ENCODE assay signal across 15 cellular contexts in genomic region chr16:11315499-11315898, GRCh38. TPM values are rescaled to one million over a fixed set of nuclear protein-coding genes. Genes with fewer than 3 reads are reported as not detected.
DNase-seq lines count a peak whose midpoint lies in the region; ATAC-seq, FAIRE-seq and TF ChIP-seq lines count a peak whose summit lies in the region.
"Had no signal": no experiment of that assay in that cellular context is flagged by ENCODE, and none has a peak within 500 bp of the region (broad histone marks: within the 10 kb centered on the region; RNA-seq: fewer than 3 reads in every experiment).

No MANE protein-coding gene starts in this region.

- H2BK120ac ChIP-seq in H1 (replicated peaks; ENCODE audit: low read depth, low read length): peak overlapping the region; percentile 58

- TF ChIP-seq CTCF in H1 (IDR thresholded peaks at IDR 0.05; ENCODE audit: control extremely low read depth in 1 of 3, insufficient read depth in 1 of 3, low read depth in 1 of 3, low read length in 3 of 3) (peak; percentile 29 to 55 (median 41)), nephron progenitor cell (IDR thresholded peaks at IDR 0.05) (peak; percentile 17)

- no peak overlapping the region for H3K4me3 Mint-ChIP-seq in nephron progenitor cell
- H3K4me3 Mint-ChIP-seq in natural killer cell treated with Interleukin-12 subunit alpha and Interleukin-12 subunit beta and Interleukin-15 and Interleukin-18, amount 100 ng/mL, for 72 hours: no peak overlapping the region
- H3K4me3 Mint-ChIP-seq: activated naive CD4-positive, alpha-beta T cell treated with anti-CD3 and anti-CD28 coated beads, Interleukin-2, amount 10 ng/mL, durations not matched to agents 7 days and 5 days had no signal

- TF ChIP-seq POLR2A in H1 (IDR thresholded peaks at IDR 0.05; ENCODE audit: control extremely low read depth in 1 of 2, low read depth in 2 of 2, low read length in 2 of 2): no peak; a peak in 1 of 3 replicates

- H2BK5ac ChIP-seq in H1 (ENCODE audit: low read depth, low read length): peak overlapping the region; percentile 100

- in situ Hi-C loops in KBM-7 (cut with MboI; ENCODE audit: low pct_unique_long_range_greater_than_20kb, low sequenced_read_pairs): no loop called here

- H4K91ac ChIP-seq in H1 (replicated peaks; ENCODE audit: insufficient read length, low read length): peak overlapping the region; percentile 100

- peak in 1 of 2 experiments; percentile 91; a peak in 2 of 3 replicates for TF ChIP-seq EP300 in H1 (IDR thresholded peaks at IDR 0.05; ENCODE audit: borderline replicate concordance in 1 of 2, low read depth in 2 of 2, low read length in 2 of 2)

- peaks cover 28% of the 10 kb centered on the region for H3K4me1 Mint-ChIP-seq in nephron progenitor cell
- peaks cover 6 to 28% of the 10 kb centered on the region in 2 donors for H3K4me1 Mint-ChIP-seq in natural killer cell treated with Interleukin-12 subunit alpha and Interleukin-12 subunit beta and Interleukin-15 and Interleukin-18, amount 100 ng/mL, for 72 hours (ENCODE audit: low read depth in 2 of 2)

- peak overlapping the region; percentile 37 to 81 (median 70); a peak in 19 of 22 replicates for H3K4me2 ChIP-seq in BLaER1 treated with 17β-estradiol and CSF1 and Interleukin-3, amounts not matched to agents 10 nM and 100 nM
- peak overlapping the region; percentile 68 to 82 for H3K4me2 ChIP-seq in H1 (ENCODE audit: insufficient read depth in 1 of 2, low read depth in 2 of 2, low read length in 2 of 2)
- H3K4me2 ChIP-seq: SK-N-SH had no signal

- no peak overlapping the region for H3K56ac ChIP-seq in H1 (replicated peaks; ENCODE audit: insufficient read length, low read depth, low read length)

- no peaks in the 10 kb centered on the region for H3K36me3 ChIP-seq in BLaER1 treated with 17β-estradiol and CSF1 and Interleukin-3, amounts not matched to agents 10 nM and 100 nM
- no peaks in the 10 kb centered on the region for H3K36me3 ChIP-seq in H1 (ENCODE audit: control insufficient read depth in 2 of 4, insufficient read depth in 4 of 4, low read length in 3 of 4)
- H3K36me3 ChIP-seq: pancreas, upper lobe of right lung had no signal

- peaks cover 17% of the 10 kb centered on the region for H3K27me3 Mint-ChIP-seq in nephron progenitor cell (ENCODE audit: low read depth, poor library complexity)
- H3K27me3 Mint-ChIP-seq in natural killer cell treated with Interleukin-12 subunit alpha and Interleukin-12 subunit beta and Interleukin-15 and Interleukin-18, amount 100 ng/mL, for 72 hours: peaks cover 8 to 11% of the 10 kb centered on the region in 2 donors
- H3K27me3 Mint-ChIP-seq: activated naive CD4-positive, alpha-beta T cell treated with anti-CD3 and anti-CD28 coated beads, Interleukin-2, amount 10 ng/mL, durations not matched to agents 7 days and 5 days had no signal

- H3K79me1 ChIP-seq in H1 (ENCODE audit: low read depth, low read length): no peaks in the 10 kb centered on the region

- peak; percentile 46 for DNase-seq in KBM-7
- peak; percentile 85 to 99 for DNase-seq in H1 (ENCODE audit: low read depth in 1 of 2, low spot score in 2 of 2)
- DNase-seq in nephron progenitor cell: peak; percentile 61
- no peak for DNase-seq in natural killer cell treated with Interleukin-12 subunit alpha and Interleukin-12 subunit beta and Interleukin-15 and Interleukin-18, amount 100 ng/mL, for 72 hours (ENCODE audit: low spot score)
- no peak for DNase-seq in stimulated activated naive CD8-positive, alpha-beta T cell treated with anti-CD3 and anti-CD28 coated beads, Interleukin-15, Interleukin-2, amounts not matched to agents 100 U/mL and 50 U/mL, for 24 hours
- no peak for DNase-seq in NCI-H748 treated with DMSO at 0.1 percent for 48 hours (lab: John Stamatoyannopoulos, UW)
- DNase-seq: activated CD4-positive, alpha-beta T cell treated with anti-CD3 and anti-CD28 coated beads, Interleukin-2, amount 50 U/mL, for 48 hours; activated naive CD4-positive, alpha-beta T cell treated with anti-CD3 and anti-CD28 coated beads, Interleukin-2, amount 10 ng/mL, durations not matched to agents 7 days and 5 days; NCI-H2171 treated with DMSO at 0.1 percent for 48 hours; pancreas; SK-N-SH; upper lobe of right lung had no signal

- H4K20me1 ChIP-seq in BLaER1 treated with 17β-estradiol and CSF1 and Interleukin-3, amounts not matched to agents 10 nM and 100 nM: no peaks in the 10 kb centered on the region
- no peaks in the 10 kb centered on the region for H4K20me1 ChIP-seq in H1 (replicated peaks in 1 of 2; ENCODE audit: control insufficient read depth in 1 of 2, insufficient read depth in 2 of 2, low read length in 2 of 2)

- H3K27me3 ChIP-seq in BLaER1 treated with 17β-estradiol and CSF1 and Interleukin-3, amounts not matched to agents 10 nM and 100 nM: 0 out of 22 replicates have a peak, but pooled peaks cover 0 to 12% (median 0%) of the 10 kb centered on the region in 11 experiments
- no peaks in the 10 kb centered on the region for H3K27me3 ChIP-seq in H1 (replicated peaks in 1 of 4; ENCODE audit: control insufficient read depth in 3 of 4, extremely low read depth in 1 of 4, insufficient read depth in 3 of 4, low read length in 3 of 4)
- H3K27me3 ChIP-seq: pancreas, upper lobe of right lung had no signal

- no peaks in the 10 kb centered on the region for H3K9me3 Mint-ChIP-seq in nephron progenitor cell
- H3K9me3 Mint-ChIP-seq in natural killer cell treated with Interleukin-12 subunit alpha and Interleukin-12 subunit beta and Interleukin-15 and Interleukin-18, amount 100 ng/mL, for 72 hours: no peaks in the 10 kb centered on the region
- H3K9me3 Mint-ChIP-seq: activated naive CD4-positive, alpha-beta T cell treated with anti-CD3 and anti-CD28 coated beads, Interleukin-2, amount 10 ng/mL, durations not matched to agents 7 days and 5 days had no signal

- no peak overlapping the region for H4K5ac ChIP-seq in H1 (ENCODE audit: insufficient read length, low read depth, low read length)

- H3K36me3 Mint-ChIP-seq in nephron progenitor cell (ENCODE audit: low read depth): no peaks in the 10 kb centered on the region
- H3K36me3 Mint-ChIP-seq in natural killer cell treated with Interleukin-12 subunit alpha and Interleukin-12 subunit beta and Interleukin-15 and Interleukin-18, amount 100 ng/mL, for 72 hours: no peaks in the 10 kb centered on the region

- peak overlapping the region in 4 of 11 experiments; percentile 10 to 57 (median 20); a peak in 2 of 22 replicates for H3K9ac ChIP-seq in BLaER1 treated with 17β-estradiol and CSF1 and Interleukin-3, amounts not matched to agents 10 nM and 100 nM
- H3K9ac ChIP-seq in H1 (replicated peaks in 1 of 4; ENCODE audit: extremely low read depth in 1 of 4, low read depth in 3 of 4, low read length in 3 of 4): peak overlapping the region in 1 of 4 experiments; percentile 56; a peak in 3 of 7 replicates
- H3K9ac ChIP-seq: SK-N-SH had no signal

- peak; percentile 55 for FAIRE-seq in H1 (lab: Jason Lieb, UNC)
- FAIRE-seq: pancreas had no signal

- H4K8ac ChIP-seq in H1 (ENCODE audit: extremely low read depth, insufficient read depth, low read length): peak overlapping the region; percentile 47

- peak overlapping the region; percentile 100; the same call in 1 of the 2 replicates for H2BK20ac ChIP-seq in H1 (ENCODE audit: low read length)

- no peak overlapping the region for H3K14ac ChIP-seq in H1 (ENCODE audit: insufficient read length)

- 0 out of 2 replicates have a peak overlapping the region, but pooled peaks have one; percentile 100 for H2BK12ac ChIP-seq in H1 (ENCODE audit: low read depth, low read length)

- no peak overlapping the region for H2AFZ ChIP-seq in H1 (ENCODE audit: low read length)

- CTCF ChIA-PET in H1 (lab: Charles Lee; ENCODE audit: partially characterized antibody): interaction anchor here (0.5 to 3.2 kb wide), 11 partner anchors 11 to 401 kb away, joined by 3 to 12 read pairs (median 3); no protein-coding TSS in a partner anchor

- ATAC-seq in natural killer cell treated with Interleukin-12 subunit alpha and Interleukin-12 subunit beta and Interleukin-15 and Interleukin-18, amount 100 ng/mL, for 72 hours: no peak
- ATAC-seq in stimulated activated naive CD8-positive, alpha-beta T cell treated with anti-CD3 and anti-CD28 coated beads, Interleukin-15, Interleukin-2, amounts not matched to agents 100 U/mL and 50 U/mL, for 24 hours: no peak
- ATAC-seq in GM21515 (IDR thresholded peaks at IDR 0.05; ENCODE audit: unreplicated experiment): no peak
- ATAC-seq: left lobe of liver, pancreas, upper lobe of right lung had no signal

- H3K79me2 ChIP-seq in H1 (ENCODE audit: control insufficient read depth in 1 of 2, insufficient read depth in 2 of 2, low read length in 2 of 2): no peaks in the 10 kb centered on the region

- H3K9me3 ChIP-seq in BLaER1 treated with 17β-estradiol and CSF1 and Interleukin-3, amounts not matched to agents 10 nM and 100 nM (replicated peaks in 1 of 11): no peaks in the 10 kb centered on the region
- H3K9me3 ChIP-seq in H1 (ENCODE audit: insufficient read depth in 2 of 2, low read depth in 1 of 2, low read length in 1 of 2): no peaks in the 10 kb centered on the region
- H3K9me3 ChIP-seq: pancreas, SK-N-SH, upper lobe of right lung had no signal

- no peak overlapping the region for H2AK5ac ChIP-seq in H1 (ENCODE audit: low read depth, low read length)

- H3K23ac ChIP-seq in H1 (ENCODE audit: insufficient read length): no peak overlapping the region

- POLR2A ChIA-PET in H1 (lab: Charles Lee; ENCODE audit: partially characterized antibody): interaction anchor here (0.7 to 5.1 kb wide), 19 partner anchors 9 to 366 kb away, joined by 3 to 29 read pairs (median 4); partner anchors contain the start of gene SOCS1

- TF ChIP-seq RAD21 in H1 (IDR thresholded peaks at IDR 0.05 in 1 of 2, conservative IDR thresholded peaks at IDR 0.05 in 1 of 2; ENCODE audit: low read depth in 2 of 2, low read length in 2 of 2): peak; percentile 23 to 55; a peak in 3 of 4 replicates

- peak overlapping the region in 6 of 11 experiments; percentile 28 to 96 (median 92); a peak in 8 of 22 replicates for H3K27ac ChIP-seq in BLaER1 treated with 17β-estradiol and CSF1 and Interleukin-3, amounts not matched to agents 10 nM and 100 nM
- peak overlapping the region; percentile 76 for H3K27ac ChIP-seq in H1 (ENCODE audit: low read depth, low read length)
- H3K27ac ChIP-seq: pancreas, upper lobe of right lung had no signal

- peaks cover 29 to 69% (median 65%) of the 10 kb centered on the region in 10 experiments for H3K4me1 ChIP-seq in BLaER1 treated with 17β-estradiol and CSF1 and Interleukin-3, amounts not matched to agents 10 nM and 100 nM
- H3K4me1 ChIP-seq in H1 (replicated peaks in 1 of 4; ENCODE audit: control insufficient read depth in 3 of 4, insufficient read depth in 4 of 4, low read length in 3 of 4): peaks cover 23 to 36% (median 25%) of the 10 kb centered on the region in 4 experiments

- no peak overlapping the region for H3K4me3 ChIP-seq in BLaER1 treated with 17β-estradiol and CSF1 and Interleukin-3, amounts not matched to agents 10 nM and 100 nM
- peak overlapping the region in 2 of 4 experiments; percentile 29 to 48; a peak in 3 of 8 replicates for H3K4me3 ChIP-seq in H1 (ENCODE audit: extremely low read depth in 1 of 4, insufficient read depth in 2 of 4, low read depth in 3 of 4, low read length in 4 of 4)
- H3K4me3 ChIP-seq: pancreas, upper lobe of right lung had no signal

- peak overlapping the region; percentile 100; the same call in 1 of the 2 replicates for H3K18ac ChIP-seq in H1 (ENCODE audit: extremely low read depth, low read length)

- no peak overlapping the region for H3K4ac ChIP-seq in H1 (replicated peaks; ENCODE audit: insufficient read length, low read depth, low read length)

- WGBS in H1 (ENCODE audit: extremely low coverage in 1 of 2, insufficient coverage in 1 of 2, insufficient read length in 1 of 2, insufficient replicate concordance in 2 of 2, low coverage in 1 of 2, low lambda C conversion rate in 2 of 2, missing lambda C conversion rate in 1 of 2), 2 experiments: 1% methylated on average over 13 of the region's 13 CpGs; no CpG with 5 or more reads in 1 of the 2 experiments

- H2BK15ac ChIP-seq in H1 (ENCODE audit: low read length): no peak overlapping the region

- H3K27ac Mint-ChIP-seq in nephron progenitor cell: no peak overlapping the region
- no peak overlapping the region for H3K27ac Mint-ChIP-seq in natural killer cell treated with Interleukin-12 subunit alpha and Interleukin-12 subunit beta and Interleukin-15 and Interleukin-18, amount 100 ng/mL, for 72 hours
- H3K27ac Mint-ChIP-seq: activated naive CD4-positive, alpha-beta T cell treated with anti-CD3 and anti-CD28 coated beads, Interleukin-2, amount 10 ng/mL, durations not matched to agents 7 days and 5 days had no signal

- H3K23me2 ChIP-seq in H1 (ENCODE audit: low read depth, low read length): peaks cover 3% of the 10 kb centered on the region; the same call in 1 of the 2 replicates

RNA-seq across cellular contexts. Expression of gene RMI2, which starts 29.8 kb away (rescaled TPM):
- total RNA-seq in H1 (2021; fragmentation: NEBNext Ultra II Directional; extraction: Animal tissue kit (Norgen Biotek cat#: 25700)): 96.0 and 96.9 TPM in 2 replicates
- polyA plus RNA-seq in H1 (2011; rRNA removed): 47.9 and 58.2 TPM in 2 replicates
- 78.9 TPM for polyA plus RNA-seq in H1 (2011; cell fraction: cytosol; rRNA removed)
- polyA plus RNA-seq in H1 (2011; cell fraction: nucleus; rRNA removed): 19.3 TPM
- polyA plus RNA-seq in H1 (2012, experiment 1 of 2): 71.5 to 77.9 TPM (median 76.5 TPM) in 4 replicates
- 74.2 TPM for polyA plus RNA-seq in H1 (2012, experiment 2 of 2)
- 71.5 TPM for polyA plus RNA-seq in H1 (2013, experiment 1 of 2)
- polyA plus RNA-seq in H1 (2013, experiment 2 of 2): 71.5 TPM
- polyA minus RNA-seq in H1 (2011; rRNA and poly(A)+ RNA removed): 29.7 and 43.5 TPM in 2 replicates
- polyA minus RNA-seq in H1 (2011; cell fraction: cytosol; rRNA and poly(A)+ RNA removed): 27.9 TPM
- 24.2 TPM for polyA minus RNA-seq in H1 (2011; cell fraction: nucleus; rRNA and poly(A)+ RNA removed)
- total RNA-seq in natural killer cell treated with Interleukin-12 subunit alpha and Interleukin-12 subunit beta and Interleukin-15 and Interleukin-18, amount 100 ng/mL, for 72 hours: 10 to 100 TPM; 11.6 to 15.2 TPM

RNA-seq across cellular contexts. Expression of gene PRM1, which starts 34.4 kb away (rescaled TPM):
- 0.82 and 0.92 TPM in 2 replicates for total RNA-seq in H1 (2021; fragmentation: NEBNext Ultra II Directional; extraction: Animal tissue kit (Norgen Biotek cat#: 25700))
- polyA plus RNA-seq in H1 (2011; rRNA removed): 0.54 TPM in 1 of 2 replicates, not detected in the other
- polyA plus RNA-seq in H1 (2011; cell fraction: cytosol; rRNA removed): 0.65 TPM
- 0.47 TPM for polyA plus RNA-seq in H1 (2011; cell fraction: nucleus; rRNA removed)
- 0.60 to 1.1 TPM in 2 of 4 replicates, not detected in the others for polyA plus RNA-seq in H1 (2012, experiment 1 of 2)
- not detected for polyA plus RNA-seq in H1 (2012, experiment 2 of 2)
- polyA plus RNA-seq in H1 (2013, experiment 1 of 2): 1.3 TPM
- 0.68 TPM for polyA plus RNA-seq in H1 (2013, experiment 2 of 2)
- polyA minus RNA-seq in H1 (2011; rRNA and poly(A)+ RNA removed): not detected in 2 replicates
- polyA minus RNA-seq in H1 (2011; cell fraction: cytosol; rRNA and poly(A)+ RNA removed): not detected
- not detected for polyA minus RNA-seq in H1 (2011; cell fraction: nucleus; rRNA and poly(A)+ RNA removed)
- total RNA-seq in natural killer cell treated with Interleukin-12 subunit alpha and Interleukin-12 subunit beta and Interleukin-15 and Interleukin-18, amount 100 ng/mL, for 72 hours: not detected
- total RNA-seq: left lobe of liver, pancreas, upper lobe of right lung had no signal
- polyA plus RNA-seq: pancreas, SK-N-SH had no signal

RNA-seq across cellular contexts. Expression of gene PRM2, which starts 39.2 kb away (rescaled TPM):
- total RNA-seq in H1 (2021; fragmentation: NEBNext Ultra II Directional; extraction: Animal tissue kit (Norgen Biotek cat#: 25700)): not detected in 2 replicates
- not detected in 2 replicates for polyA plus RNA-seq in H1 (2011; rRNA removed)
- not detected for polyA plus RNA-seq in H1 (2011; cell fraction: cytosol; rRNA removed)
- polyA plus RNA-seq in H1 (2011; cell fraction: nucleus; rRNA removed): not detected
- not detected in 4 replicates for polyA plus RNA-seq in H1 (2012, experiment 1 of 2)
- polyA plus RNA-seq in H1 (2012, experiment 2 of 2): not detected
- not detected for polyA plus RNA-seq in H1 (2013, experiment 1 of 2)
- polyA plus RNA-seq in H1 (2013, experiment 2 of 2): not detected
- polyA minus RNA-seq in H1 (2011; rRNA and poly(A)+ RNA removed): not detected in 2 replicates
- not detected for polyA minus RNA-seq in H1 (2011; cell fraction: cytosol; rRNA and poly(A)+ RNA removed)
- not detected for polyA minus RNA-seq in H1 (2011; cell fraction: nucleus; rRNA and poly(A)+ RNA removed)
- not detected for total RNA-seq in natural killer cell treated with Interleukin-12 subunit alpha and Interleukin-12 subunit beta and Interleukin-15 and Interleukin-18, amount 100 ng/mL, for 72 hours
- total RNA-seq: left lobe of liver, pancreas, upper lobe of right lung had no signal
- polyA plus RNA-seq: pancreas, SK-N-SH had no signal

RNA-seq across cellular contexts. Expression of gene PRM3, which starts 42.1 kb away (rescaled TPM):
- total RNA-seq in H1 (2021; fragmentation: NEBNext Ultra II Directional; extraction: Animal tissue kit (Norgen Biotek cat#: 25700)): not detected in 2 replicates
- not detected in 2 replicates for polyA plus RNA-seq in H1 (2011; rRNA removed)
- not detected for polyA plus RNA-seq in H1 (2011; cell fraction: cytosol; rRNA removed)
- polyA plus RNA-seq in H1 (2011; cell fraction: nucleus; rRNA removed): not detected
- not detected in 4 replicates for polyA plus RNA-seq in H1 (2012, experiment 1 of 2)
- not detected for polyA plus RNA-seq in H1 (2012, experiment 2 of 2)
- not detected for polyA plus RNA-seq in H1 (2013, experiment 1 of 2)
- not detected for polyA plus RNA-seq in H1 (2013, experiment 2 of 2)
- polyA minus RNA-seq in H1 (2011; rRNA and poly(A)+ RNA removed): not detected in 2 replicates
- polyA minus RNA-seq in H1 (2011; cell fraction: cytosol; rRNA and poly(A)+ RNA removed): not detected
- polyA minus RNA-seq in H1 (2011; cell fraction: nucleus; rRNA and poly(A)+ RNA removed): not detected
- total RNA-seq in natural killer cell treated with Interleukin-12 subunit alpha and Interleukin-12 subunit beta and Interleukin-15 and Interleukin-18, amount 100 ng/mL, for 72 hours: not detected
- total RNA-seq: left lobe of liver, pancreas, upper lobe of right lung had no signal
- polyA plus RNA-seq: pancreas, SK-N-SH had no signal

RNA-seq across cellular contexts. Expression of gene TNP2, which starts 46.4 kb away (rescaled TPM):
- total RNA-seq in H1 (2021; fragmentation: NEBNext Ultra II Directional; extraction: Animal tissue kit (Norgen Biotek cat#: 25700)): not detected in 2 replicates
- polyA plus RNA-seq in H1 (2011; rRNA removed): not detected in 2 replicates
- not detected for polyA plus RNA-seq in H1 (2011; cell fraction: cytosol; rRNA removed)
- not detected for polyA plus RNA-seq in H1 (2011; cell fraction: nucleus; rRNA removed)
- not detected in 4 replicates for polyA plus RNA-seq in H1 (2012, experiment 1 of 2)
- polyA plus RNA-seq in H1 (2012, experiment 2 of 2): not detected
- not detected for polyA plus RNA-seq in H1 (2013, experiment 1 of 2)
- polyA plus RNA-seq in H1 (2013, experiment 2 of 2): not detected
- polyA minus RNA-seq in H1 (2011; rRNA and poly(A)+ RNA removed): not detected in 2 replicates
- not detected for polyA minus RNA-seq in H1 (2011; cell fraction: cytosol; rRNA and poly(A)+ RNA removed)
- not detected for polyA minus RNA-seq in H1 (2011; cell fraction: nucleus; rRNA and poly(A)+ RNA removed)
- total RNA-seq in natural killer cell treated with Interleukin-12 subunit alpha and Interleukin-12 subunit beta and Interleukin-15 and Interleukin-18, amount 100 ng/mL, for 72 hours: not detected
- total RNA-seq: left lobe of liver, pancreas, upper lobe of right lung had no signal
- polyA plus RNA-seq: pancreas, SK-N-SH had no signal

Comparison
In these comparisons a context has a peak if more than half of its experiments do, and no peak if none do; other contexts are left out.
1. DNase-seq: peak in KBM-7 (single experiment), H1 (2 of 2) and nephron progenitor cell (single experiment); none in natural killer cell treated with Interleukin-12 subunit alpha and Interleukin-12 subunit beta and Interleukin-15 and Interleukin-18, amount 100 ng/mL, for 72 hours (single experiment), stimulated activated naive CD8-positive, alpha-beta T cell treated with anti-CD3 and anti-CD28 coated beads, Interleukin-15, Interleukin-2, amounts not matched to agents 100 U/mL and 50 U/mL, for 24 hours (single experiment) and NCI-H748 treated with DMSO at 0.1 percent for 48 hours (single experiment).